ENCODE assay signal across 26 cellular contexts in the genomic region with DNA sequence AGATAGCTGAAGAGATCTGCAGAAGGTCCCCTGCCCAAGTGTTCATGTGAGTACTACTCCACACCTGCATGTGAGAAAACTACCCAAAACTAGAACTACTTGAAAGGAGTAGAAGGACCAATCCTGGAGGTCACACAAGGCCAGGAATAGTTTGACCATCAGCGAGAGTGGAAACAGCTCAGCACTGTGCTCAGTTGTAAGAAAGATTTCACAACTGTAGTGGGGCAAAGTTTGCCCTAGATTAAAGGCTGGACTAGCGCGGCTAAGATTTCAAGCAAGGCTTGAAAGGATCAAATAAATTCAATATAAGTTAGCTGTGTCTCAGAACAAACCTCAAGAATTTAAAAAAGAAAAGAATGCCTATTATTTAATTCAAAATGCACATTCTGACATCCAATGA.
"Had no signal": no experiment of that assay in that cellular context is flagged by ENCODE, and none has a peak within 500 bp of the region (broad histone marks: within the 10 kb centered on the region; RNA-seq: fewer than 3 reads in every experiment).

No MANE protein-coding gene starts in this region.

- H3K27ac ChIP-seq: colonic mucosa, coronary artery, dorsolateral prefrontal cortex, epithelial cell of prostate, esophagus muscularis mucosa, esophagus squamous epithelium, foreskin keratinocyte, gastrocnemius medialis, gastroesophageal sphincter, heart left ventricle had no signal

- H3K9me3 ChIP-seq: colonic mucosa, esophagus squamous epithelium had no signal

- H3K4me3 ChIP-seq: colonic mucosa, coronary artery, dorsolateral prefrontal cortex, esophagus muscularis mucosa, esophagus squamous epithelium, gastrocnemius medialis, gastroesophageal sphincter, heart left ventricle had no signal

- ATAC-seq: effector memory CD8-positive, alpha-beta T cell; esophagus mucosa; foreskin keratinocyte; gastrocnemius medialis; gastroesophageal sphincter; heart left ventricle had no signal

- FAIRE-seq: colon, endometrium, endothelial cell of umbilical vein, frontal cortex had no signal

- H3K27me3 ChIP-seq: colonic mucosa, dorsolateral prefrontal cortex, esophagus muscularis mucosa, esophagus squamous epithelium, foreskin keratinocyte, gastrocnemius medialis, gastroesophageal sphincter, heart left ventricle had no signal

- H3K4me1 ChIP-seq: colonic mucosa, esophagus muscularis mucosa, esophagus squamous epithelium, foreskin keratinocyte, gastrocnemius medialis, gastroesophageal sphincter had no signal

- DNase-seq: colonic mucosa; cortex of kidney; dermis blood vessel endothelial cell; dorsolateral prefrontal cortex; effector CD4-positive, alpha-beta T cell; effector CD8-positive, alpha-beta T cell; effector memory CD8-positive, alpha-beta T cell; endodermal cell; erythroblast; esophagus squamous epithelium; foreskin fibroblast; foreskin keratinocyte; foreskin melanocyte; gastrocnemius medialis; glutamatergic neuron; head of caudate nucleus; heart left ventricle had no signal

- H3K36me3 ChIP-seq: colonic mucosa, esophagus muscularis mucosa, esophagus squamous epithelium, gastrocnemius medialis, gastroesophageal sphincter, heart left ventricle had no signal
